ENCODE assay signal across 31 cellular contexts in the genomic region with DNA sequence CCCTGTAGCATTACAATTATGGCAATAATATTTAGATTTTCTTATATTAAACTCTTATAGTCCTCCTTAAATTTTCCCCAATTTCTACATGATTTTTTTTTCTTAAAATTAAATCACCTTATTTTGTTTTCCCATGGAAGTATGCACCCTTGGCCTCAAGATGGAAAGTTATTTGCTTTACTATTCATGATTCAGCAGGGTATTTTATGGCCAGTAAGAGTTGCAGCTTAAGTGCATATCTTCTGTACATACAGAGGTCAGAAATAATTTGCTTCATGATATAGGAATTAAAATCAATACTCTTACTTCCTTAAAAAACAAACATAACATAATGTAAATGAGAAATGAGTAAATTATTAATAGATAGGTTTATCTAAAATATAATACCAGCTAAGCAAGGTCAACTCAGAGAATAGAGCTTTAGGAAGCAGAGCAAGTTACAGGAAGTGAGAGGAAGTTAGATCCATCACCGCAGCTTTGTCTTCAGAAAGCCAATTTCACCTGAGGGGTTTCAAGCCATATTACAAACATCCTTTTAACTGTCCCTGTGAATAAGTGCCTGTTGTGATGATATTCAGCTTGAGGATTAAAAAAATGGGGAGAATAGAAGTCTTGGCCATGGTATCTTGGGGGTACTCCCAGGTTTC. TPM values are rescaled to one million over a fixed set of nuclear protein-coding genes. Genes with fewer than 3 reads are reported as not detected.
"Had no signal": no experiment of that assay in that cellular context is flagged by ENCODE, and none has a peak within 500 bp of the region (broad histone marks: within the 10 kb centered on the region; RNA-seq: fewer than 3 reads in every experiment).

No MANE protein-coding gene starts in this region.

- H3K4me1 ChIP-seq: colonic mucosa, esophagus squamous epithelium, gastrocnemius medialis, heart right ventricle, left lung, lower lobe of right lung had no signal

- H3K27ac Mint-ChIP-seq: dendritic cell treated with granulocyte-macrophage colony-stimulating factor and Interleukin-4, amounts not matched to agents 40 ng/mL and 50 ng/mL, for 4 days; effector memory CD8-positive, alpha-beta T cell; endodermal cell had no signal

- H3K4me3 Mint-ChIP-seq: dendritic cell treated with granulocyte-macrophage colony-stimulating factor and Interleukin-4, amounts not matched to agents 40 ng/mL and 50 ng/mL, for 4 days; effector memory CD8-positive, alpha-beta T cell; endodermal cell had no signal

- H3K27me3 ChIP-seq: colonic mucosa, esophagus squamous epithelium, gastrocnemius medialis, heart right ventricle, left lung had no signal

- H3K36me3 ChIP-seq: colonic mucosa, esophagus squamous epithelium, gastrocnemius medialis, heart right ventricle, left lung, lower lobe of right lung had no signal

- H3K4me3 ChIP-seq: colonic mucosa, esophagus squamous epithelium, gastrocnemius medialis, heart right ventricle, left lung, lower lobe of right lung had no signal

- H3K9me3 Mint-ChIP-seq: dendritic cell treated with granulocyte-macrophage colony-stimulating factor and Interleukin-4, amounts not matched to agents 40 ng/mL and 50 ng/mL, for 4 days; endodermal cell had no signal

- H3K27ac ChIP-seq: colonic mucosa, epithelial cell of prostate, esophagus squamous epithelium, gastrocnemius medialis, heart right ventricle, left lung, lower lobe of right lung had no signal

- DNase-seq: colonic mucosa; cortex of kidney; effector CD8-positive, alpha-beta T cell; effector memory CD8-positive, alpha-beta T cell; endodermal cell; erythroblast; esophagus squamous epithelium; foreskin fibroblast; foreskin melanocyte; gastrocnemius medialis; glutamatergic neuron; head of caudate nucleus; heart right ventricle; hippocampal formation; left cardiac atrium; left lung; left ventricle myocardium superior; lower lobe of right lung; mesenchymal stem cell; midbrain had no signal

- H3K9me3 ChIP-seq: colonic mucosa, esophagus squamous epithelium, gastrocnemius medialis, heart right ventricle, left lung, lower lobe of right lung had no signal

- FAIRE-seq: endometrium, islet of Langerhans, keratinocyte had no signal

- H3K27me3 Mint-ChIP-seq: dendritic cell treated with granulocyte-macrophage colony-stimulating factor and Interleukin-4, amounts not matched to agents 40 ng/mL and 50 ng/mL, for 4 days; effector memory CD8-positive, alpha-beta T cell had no signal

- ATAC-seq: effector memory CD8-positive, alpha-beta T cell; esophagus mucosa; gastrocnemius medialis; heart right ventricle; left cardiac atrium; left lung; left ventricle myocardium superior; lower lobe of right lung had no signal

RNA-seq across cellular contexts. Expression of gene HS3ST5, which starts 24.6 kb away (rescaled TPM):
- total RNA-seq: dermis microvascular lymphatic vessel endothelial cell, esophagus mucosa, esophagus squamous epithelium, glomerular endothelial cell, heart right ventricle, left cardiac atrium, left ventricle myocardium superior, lower leg skin, lung microvascular endothelial cell, mononuclear cell had no signal
- polyA plus RNA-seq: heart right ventricle, keratinocyte had no signal
